ENCODE assay signal across 16 cellular contexts in genomic region chr6:142797159-142797558, GRCh38.
DNase-seq lines count a peak whose midpoint lies in the region; ATAC-seq and FAIRE-seq lines count a peak whose summit lies in the region.
"Had no signal": no experiment of that assay in that cellular context is flagged by ENCODE, and none has a peak within 500 bp of the region (broad histone marks: within the 10 kb centered on the region; RNA-seq: fewer than 3 reads in every experiment).

No MANE protein-coding gene starts in this region.

- H3K4me1 Mint-ChIP-seq in activated naive CD4-positive, alpha-beta T cell treated with anti-CD3 and anti-CD28 coated beads, Interleukin-2, amount 50 U/mL, for 24 hours = peaks cover 88% of the 10 kb centered on the region

- peak; percentile 71 for FAIRE-seq in G401.6 (lab: Jason Lieb, UNC)
- peak; percentile 66 for FAIRE-seq in islet of Langerhans (lab: Jason Lieb, UNC)
- FAIRE-seq: D721Med had no signal

- no peak overlapping the region for H3K9ac ChIP-seq in adipocyte (ENCODE audit: low read length)
- H3K9ac ChIP-seq: BLaER1 treated with 17β-estradiol and CSF1 and Interleukin-3, amounts not matched to agents 10 nM and 100 nM had no signal

- no peak overlapping the region for H3K4me3 Mint-ChIP-seq in activated naive CD4-positive, alpha-beta T cell treated with anti-CD3 and anti-CD28 coated beads, Interleukin-2, amount 50 U/mL, for 24 hours
- H3K4me3 Mint-ChIP-seq: GM23338 had no signal

- no peaks in the 10 kb centered on the region for H3K27me3 ChIP-seq in adipocyte (replicated peaks; ENCODE audit: control insufficient read depth, insufficient read depth, low read length)
- H3K27me3 ChIP-seq: BLaER1 treated with 17β-estradiol and CSF1 and Interleukin-3, amounts not matched to agents 10 nM and 100 nM had no signal

- H3K9me3 ChIP-seq in adipocyte (ENCODE audit: control insufficient read depth, low read length) = no peaks in the 10 kb centered on the region
- H3K9me3 ChIP-seq: BLaER1 treated with 17β-estradiol and CSF1 and Interleukin-3, amounts not matched to agents 10 nM and 100 nM had no signal

- DNase-seq in activated naive CD4-positive, alpha-beta T cell treated with anti-CD3 and anti-CD28 coated beads, Interleukin-2, amount 50 U/mL, for 72 hours (ENCODE audit: low spot score in 2 of 2) = no peak
- DNase-seq in adipocyte (ENCODE audit: low read depth) (peak; percentile 31), NCI-H774 (lab: John Stamatoyannopoulos, UW) (no peak), NCI-H345 (lab: John Stamatoyannopoulos, UW) (no peak), NCI-H187 treated with DMSO at 0.1 percent for 48 hours (lab: John Stamatoyannopoulos, UW) (no peak)
- DNase-seq: AML-193; CD4-positive, alpha-beta memory T cell; DMS153; GDM1; H7 had no signal

- H3K4me3 ChIP-seq in adipocyte (ENCODE audit: low read length) = no peak overlapping the region
- H3K4me3 ChIP-seq: BLaER1 treated with 17β-estradiol and CSF1 and Interleukin-3, amounts not matched to agents 10 nM and 100 nM; GM23338 had no signal

- H3K27ac Mint-ChIP-seq in activated naive CD4-positive, alpha-beta T cell treated with anti-CD3 and anti-CD28 coated beads, Interleukin-2, amount 50 U/mL, for 24 hours = peak overlapping the region; percentile 65
- no peak overlapping the region for H3K27ac Mint-ChIP-seq in activated naive CD4-positive, alpha-beta T cell treated with anti-CD3 and anti-CD28 coated beads, Interleukin-2, amount 50 U/mL, for 72 hours
- H3K27ac Mint-ChIP-seq: GM23338 had no signal

- H3K9me3 Mint-ChIP-seq in activated naive CD4-positive, alpha-beta T cell treated with anti-CD3 and anti-CD28 coated beads, Interleukin-2, amount 50 U/mL, for 24 hours = peaks cover 8% of the 10 kb centered on the region
- peaks cover 3 to 7% of the 10 kb centered on the region in 2 donors for H3K9me3 Mint-ChIP-seq in activated naive CD4-positive, alpha-beta T cell treated with anti-CD3 and anti-CD28 coated beads, Interleukin-2, amount 50 U/mL, for 72 hours
- H3K9me3 Mint-ChIP-seq: CD4-positive, alpha-beta memory T cell; GM23338 had no signal

- no peaks in the 10 kb centered on the region for H3K27me3 Mint-ChIP-seq in activated naive CD4-positive, alpha-beta T cell treated with anti-CD3 and anti-CD28 coated beads, Interleukin-2, amount 50 U/mL, for 24 hours
- H3K27me3 Mint-ChIP-seq: CD4-positive, alpha-beta memory T cell had no signal

- peaks cover 22% of the 10 kb centered on the region for H3K36me3 Mint-ChIP-seq in activated naive CD4-positive, alpha-beta T cell treated with anti-CD3 and anti-CD28 coated beads, Interleukin-2, amount 50 U/mL, for 24 hours
- H3K36me3 Mint-ChIP-seq in activated naive CD4-positive, alpha-beta T cell treated with anti-CD3 and anti-CD28 coated beads, Interleukin-2, amount 50 U/mL, for 72 hours = peaks cover 7 to 33% of the 10 kb centered on the region in 2 donors

- H3K36me3 ChIP-seq in adipocyte (ENCODE audit: control insufficient read depth, insufficient read depth, low read length, severe bottlenecking) = no peaks in the 10 kb centered on the region

- H3K4me1 ChIP-seq in adipocyte (ENCODE audit: control insufficient read depth, insufficient read depth, low read length) = peaks cover 34% of the 10 kb centered on the region

- no peak for ATAC-seq in activated naive CD4-positive, alpha-beta T cell treated with anti-CD3 and anti-CD28 coated beads, Interleukin-2, amount 50 U/mL, for 72 hours
- ATAC-seq: GM23338 had no signal
